Comparison of ENCODE assay signal across 33 cellular contexts in genomic region chr1:74455390-74455789, GRCh38. TPM values are rescaled to one million over a fixed set of nuclear protein-coding genes. Genes with fewer than 3 reads are reported as not detected.
"Had no signal": no experiment of that assay in that cellular context is flagged by ENCODE, and none has a peak within 500 bp of the region (broad histone marks: within the 10 kb centered on the region; RNA-seq: fewer than 3 reads in every experiment).

No MANE protein-coding gene starts in this region.

- H3K36me3 Mint-ChIP-seq: activated naive CD8-positive, alpha-beta T cell; WTC11 had no signal

- H3K27ac Mint-ChIP-seq: activated CD4-positive, alpha-beta memory T cell treated with anti-CD3 and anti-CD28 coated beads, Interleukin-2, amount 10 ng/mL, durations not matched to agents 7 days and 5 days; activated CD4-positive, alpha-beta T cell treated with anti-CD3 and anti-CD28 coated beads, Interleukin-2, amount 10 ng/mL, durations not matched to agents 7 days and 5 days; activated naive CD8-positive, alpha-beta T cell; activated T-cell treated with anti-CD3 and anti-CD28 coated beads, Interleukin-2, amount 50 U/mL, for 24 hours; activated T-cell treated with anti-CD3 and anti-CD28 coated beads, Interleukin-2, amount 50 U/mL, for 72 hours; effector memory CD8-positive, alpha-beta T cell; WTC11 had no signal

- H3K4me1 Mint-ChIP-seq: activated CD4-positive, alpha-beta memory T cell treated with anti-CD3 and anti-CD28 coated beads, Interleukin-2, amount 10 ng/mL, durations not matched to agents 7 days and 5 days; activated CD4-positive, alpha-beta T cell treated with anti-CD3 and anti-CD28 coated beads, Interleukin-2, amount 10 ng/mL, durations not matched to agents 7 days and 5 days; WTC11 had no signal

- H3K27me3 Mint-ChIP-seq: activated CD4-positive, alpha-beta T cell treated with anti-CD3 and anti-CD28 coated beads, Interleukin-2, amount 10 ng/mL, durations not matched to agents 7 days and 5 days; effector memory CD8-positive, alpha-beta T cell had no signal

- H3K27ac ChIP-seq: body of pancreas, esophagus muscularis mucosa, foreskin keratinocyte, gastrocnemius medialis, heart left ventricle had no signal

- DNase-seq: activated CD4-positive, alpha-beta memory T cell treated with anti-CD3 and anti-CD28 coated beads, Interleukin-2, amount 10 ng/mL, durations not matched to agents 7 days and 5 days; activated CD4-positive, alpha-beta T cell treated with anti-CD3 and anti-CD28 coated beads for 1 hour; activated CD4-positive, alpha-beta T cell treated with anti-CD3 and anti-CD28 coated beads for 4 hours; activated CD4-positive, alpha-beta T cell treated with anti-CD3 and anti-CD28 coated beads, Interleukin-2, amount 10 ng/mL, durations not matched to agents 7 days and 5 days; activated CD4-positive, alpha-beta T cell treated with anti-CD3 and anti-CD28 coated beads, Interleukin-2, amount 50 U/mL, for 4 hours; activated CD8-positive, alpha-beta memory T cell treated with anti-CD3 and anti-CD28 coated beads, Interleukin-2, amount 50 U/mL, for 48 hours; activated effector memory CD4-positive, alpha-beta T cell treated with Interleukin-2 at 50 U/mL for 16 hours; activated gamma-delta T cell treated with Interleukin-2 at 50 U/mL for 16 hours; activated naive CD4-positive, alpha-beta T cell treated with anti-CD3 and anti-CD28 coated beads, Interleukin-2, amount 50 U/mL, for 16 hours; activated naive CD4-positive, alpha-beta T cell treated with Interleukin-2 at 50 U/mL for 16 hours; activated T-cell treated with anti-CD3 and anti-CD28 coated beads for 4 hours; activated T-cell treated with anti-CD3 and anti-CD28 coated beads, Interleukin-2, amount 50 U/mL, for 24 hours; activated T-cell treated with anti-CD3 and anti-CD28 coated beads, Interleukin-2, amount 50 U/mL, for 72 hours; amniotic stem cell; anterior cingulate cortex; body of pancreas; caudate nucleus; cortex of kidney; dermis blood vessel endothelial cell; effector CD4-positive, alpha-beta T cell; effector memory CD8-positive, alpha-beta T cell; erythroblast; foreskin keratinocyte; gastrocnemius medialis; glutamatergic neuron; heart left ventricle; T-helper 2 cell had no signal

- H3K27me3 ChIP-seq: body of pancreas, esophagus muscularis mucosa, foreskin keratinocyte, gastrocnemius medialis, heart left ventricle had no signal

- H3K4me1 ChIP-seq: body of pancreas, esophagus muscularis mucosa, foreskin keratinocyte, gastrocnemius medialis, heart left ventricle had no signal

- H3K36me3 ChIP-seq: esophagus muscularis mucosa, gastrocnemius medialis, heart left ventricle had no signal

- H3K4me3 ChIP-seq: body of pancreas, esophagus muscularis mucosa, gastrocnemius medialis, heart left ventricle had no signal

- H3K9me3 Mint-ChIP-seq: activated CD4-positive, alpha-beta memory T cell treated with anti-CD3 and anti-CD28 coated beads, Interleukin-2, amount 10 ng/mL, durations not matched to agents 7 days and 5 days; activated CD4-positive, alpha-beta T cell treated with anti-CD3 and anti-CD28 coated beads, Interleukin-2, amount 10 ng/mL, durations not matched to agents 7 days and 5 days had no signal

- H3K4me3 Mint-ChIP-seq: activated CD4-positive, alpha-beta memory T cell treated with anti-CD3 and anti-CD28 coated beads, Interleukin-2, amount 10 ng/mL, durations not matched to agents 7 days and 5 days; activated CD4-positive, alpha-beta T cell treated with anti-CD3 and anti-CD28 coated beads, Interleukin-2, amount 10 ng/mL, durations not matched to agents 7 days and 5 days; activated naive CD8-positive, alpha-beta T cell; activated T-cell treated with anti-CD3 and anti-CD28 coated beads, Interleukin-2, amount 50 U/mL, for 24 hours; activated T-cell treated with anti-CD3 and anti-CD28 coated beads, Interleukin-2, amount 50 U/mL, for 72 hours; effector memory CD8-positive, alpha-beta T cell; WTC11 had no signal

- ATAC-seq: body of pancreas; effector memory CD8-positive, alpha-beta T cell; foreskin keratinocyte; gastrocnemius medialis; heart left ventricle; WTC11 had no signal

- H3K9me3 ChIP-seq: body of pancreas, esophagus muscularis mucosa, gastrocnemius medialis had no signal

RNA-seq across cellular contexts. Expression of gene LRRC53, which starts 57.0 kb away (rescaled TPM):
- total RNA-seq: activated CD4-positive, alpha-beta memory T cell treated with anti-CD3 and anti-CD28 coated beads, Interleukin-2, amount 10 ng/mL, durations not matched to agents 7 days and 5 days; activated CD4-positive, alpha-beta T cell treated with anti-CD3 and anti-CD28 coated beads, Interleukin-2, amount 10 ng/mL, durations not matched to agents 7 days and 5 days; activated T-cell treated with anti-CD3 and anti-CD28 coated beads, Interleukin-2, amount 50 U/mL, for 72 hours; body of pancreas; chondrocyte; dermis blood vessel endothelial cell; fibroblast of lung; foreskin keratinocyte; gastrocnemius medialis; T-helper 1 cell treated with Interleukin-12 subunit alpha and Interleukin-12 subunit beta and Interleukin-4 antibody, amounts not matched to agents 30 ng/mL and 1 ng/mL, for 36 hours; WTC11 had no signal
